ENCODE assay signal across 8 cellular contexts in genomic region chr12:112418248-112418595, GRCh38. TPM values are rescaled to one million over a fixed set of nuclear protein-coding genes. Genes with fewer than 3 reads are reported as not detected.
A peak's percentile ranks its signal among the peaks of the same experiment; 100 is the strongest.
DNase-seq lines count a peak whose midpoint lies in the region; ATAC-seq, FAIRE-seq and TF ChIP-seq lines count a peak whose summit lies in the region.

No MANE protein-coding gene starts in this region.

- peak overlapping the region; percentile 93 for H3K9ac ChIP-seq in Karpas-422 (ENCODE audit: low read length)

- no peak for ATAC-seq in CD4-positive, CD25-positive, alpha-beta regulatory T cell (ENCODE audit: low read depth in 2 of 2)

- peak overlapping the region; percentile 93 for H3K4me2 ChIP-seq in Karpas-422 (ENCODE audit: low read depth, low read length, poor library complexity, severe bottlenecking)

- H3K27me3 ChIP-seq in CD4-positive, CD25-positive, alpha-beta regulatory T cell (ENCODE audit: control insufficient read depth, insufficient read depth, low read length) = no peaks in the 10 kb centered on the region
- no peaks in the 10 kb centered on the region for H3K27me3 ChIP-seq in Karpas-422 (ENCODE audit: low read length)

- H3K9me2 ChIP-seq in Karpas-422 (replicated peaks; ENCODE audit: insufficient read depth, low read length) = no peaks in the 10 kb centered on the region

- peaks cover 18 to 43% (median 37%) of the 10 kb centered on the region in 4 donors for H3K4me1 Mint-ChIP-seq in CD4-positive, CD25-positive, alpha-beta regulatory T cell
- peaks cover 34% of the 10 kb centered on the region for H3K4me1 Mint-ChIP-seq in nephron

- H3K4me3 ChIP-seq in CD4-positive, CD25-positive, alpha-beta regulatory T cell (ENCODE audit: low read depth, low read length) = peak overlapping the region; percentile 83
- H3K4me3 ChIP-seq in Karpas-422 (ENCODE audit: low read length) (peak overlapping the region; percentile 100), coronary artery (peak overlapping the region; percentile 87)

- peak overlapping the region; percentile 81 to 98 (median 97) for H3K27ac Mint-ChIP-seq in CD4-positive, CD25-positive, alpha-beta regulatory T cell
- peak overlapping the region; percentile 84 to 95 (median 93) for H3K27ac Mint-ChIP-seq in nephron

- H3K4me1 ChIP-seq in CD4-positive, CD25-positive, alpha-beta regulatory T cell (ENCODE audit: control insufficient read depth, insufficient read depth, low read length, poor library complexity, severe bottlenecking) = peaks cover 36% of the 10 kb centered on the region
- peaks cover 32% of the 10 kb centered on the region for H3K4me1 ChIP-seq in Karpas-422 (ENCODE audit: low read length)

- H3K36me3 ChIP-seq in CD4-positive, CD25-positive, alpha-beta regulatory T cell (ENCODE audit: control insufficient read depth, insufficient read depth, low read length) = no peaks in the 10 kb centered on the region
- peaks cover 7% of the 10 kb centered on the region; the same call in 1 of the 2 replicates for H3K36me3 ChIP-seq in Karpas-422 (ENCODE audit: insufficient read depth, low read length)

- peaks cover 48% of the 10 kb centered on the region for H3K79me2 ChIP-seq in Karpas-422 (ENCODE audit: low read length)

- no peak for FAIRE-seq in urothelium cell line (lab: Jason Lieb, UNC)

- TF ChIP-seq CTCF in coronary artery (IDR thresholded peaks at IDR 0.05) (no peak), nephron (IDR thresholded peaks at IDR 0.05; ENCODE audit: unreplicated experiment in 3 of 3) (no peak)

- H3K27ac ChIP-seq in CD4-positive, CD25-positive, alpha-beta regulatory T cell (ENCODE audit: insufficient read depth, low read length, poor library complexity, severe bottlenecking) = peak overlapping the region; percentile 94
- H3K27ac ChIP-seq in Karpas-422 (ENCODE audit: low read length) (peak overlapping the region; percentile 45; the same call in 1 of the 2 replicates), coronary artery (peak overlapping the region; percentile 100)

- no peaks in the 10 kb centered on the region for H3K36me3 Mint-ChIP-seq in CD4-positive, CD25-positive, alpha-beta regulatory T cell
- H3K36me3 Mint-ChIP-seq in nephron (ENCODE audit: low read depth) = no peaks in the 10 kb centered on the region

- H4K20me1 ChIP-seq in Karpas-422 (ENCODE audit: insufficient read depth, low read depth, low read length) = peaks cover 6% of the 10 kb centered on the region; the same call in 1 of the 2 replicates

- peak overlapping the region; percentile 91 to 100 (median 98) for H3K4me3 Mint-ChIP-seq in CD4-positive, CD25-positive, alpha-beta regulatory T cell
- H3K4me3 Mint-ChIP-seq in nephron = peak overlapping the region; percentile 95 to 98 (median 97)

- H3K9me3 Mint-ChIP-seq in CD4-positive, CD25-positive, alpha-beta regulatory T cell = no peaks in the 10 kb centered on the region
- no peaks in the 10 kb centered on the region for H3K9me3 Mint-ChIP-seq in nephron

- H3K9me3 ChIP-seq in CD4-positive, CD25-positive, alpha-beta regulatory T cell (ENCODE audit: control insufficient read depth in 2 of 2, low read length in 2 of 2) = no peaks in the 10 kb centered on the region
- H3K9me3 ChIP-seq in Karpas-422 (ENCODE audit: low read length) = no peaks in the 10 kb centered on the region

- H3K27me3 Mint-ChIP-seq in CD4-positive, CD25-positive, alpha-beta regulatory T cell = no peaks in the 10 kb centered on the region
- H3K27me3 Mint-ChIP-seq in nephron (ENCODE audit: low read depth) = no peaks in the 10 kb centered on the region

- no peak for DNase-seq in CD4-positive, CD25-positive, alpha-beta regulatory T cell
- no peak for DNase-seq in Karpas-422
- no peak for DNase-seq in coronary artery (ENCODE audit: low spot score)
- no peak for DNase-seq in NOMO-1 (lab: John Stamatoyannopoulos, UW; ENCODE audit: unreplicated experiment in 2 of 2)
- DNase-seq in NAMALWA (ENCODE audit: low spot score) = no peak
- DNase-seq in stimulated activated CD4-positive, alpha-beta T cell treated with anti-CD3 and anti-CD28 coated beads, Interleukin-4, amount 100 ng/mL, for 1 hour = no peak
- no peak for DNase-seq in urothelium cell line (ENCODE audit: low spot score)

- peak overlapping the region; percentile 76; the same call in 1 of the 2 replicates for H2AFZ ChIP-seq in Karpas-422 (ENCODE audit: low read length)

RNA-seq across cellular contexts. Expression of gene PTPN11, which starts 0.5 kb away (rescaled TPM):
- 51.9 TPM for total RNA-seq in CD4-positive, CD25-positive, alpha-beta regulatory T cell
- 10 to 100 TPM; 57.0 to 66.9 (median 62.2) TPM for polyA plus RNA-seq in CD4-positive, CD25-positive, alpha-beta regulatory T cell
- 65.3 and 66.3 TPM in 2 replicates for total RNA-seq in Karpas-422 (2014; rRNA removed; shearing (Covaris generic); ENCODE audit: low replicate concordance)

RNA-seq across cellular contexts. Expression of gene RPL6, which starts 8.8 kb away (rescaled TPM):
- 1,320 TPM for total RNA-seq in CD4-positive, CD25-positive, alpha-beta regulatory T cell
- polyA plus RNA-seq in CD4-positive, CD25-positive, alpha-beta regulatory T cell = 100 to 1,000 TPM; 375 to 624 (median 546) TPM
- 2,259 and 2,811 TPM in 2 replicates for total RNA-seq in Karpas-422 (2014; rRNA removed; shearing (Covaris generic); ENCODE audit: low replicate concordance)

RNA-seq across cellular contexts. Expression of gene HECTD4, which starts 36.0 kb away (rescaled TPM):
- 59.3 TPM for total RNA-seq in CD4-positive, CD25-positive, alpha-beta regulatory T cell
- polyA plus RNA-seq in CD4-positive, CD25-positive, alpha-beta regulatory T cell = 1 to 10 TPM; 2.1 to 3.4 (median 2.6) TPM
- 28.0 and 32.5 TPM in 2 replicates for total RNA-seq in Karpas-422 (2014; rRNA removed; shearing (Covaris generic); ENCODE audit: low replicate concordance)

Comparison
In these comparisons a context has a peak if more than half of its experiments do, and no peak if none do; other contexts are left out.
1. H3K27ac ChIP-seq: peak in every context shown above with its lines; median percentile 100 in coronary artery; 94 in CD4-positive, CD25-positive, alpha-beta regulatory T cell; 45 in Karpas-422.